ENCODE assay signal across 26 cellular contexts in the genomic region with DNA sequence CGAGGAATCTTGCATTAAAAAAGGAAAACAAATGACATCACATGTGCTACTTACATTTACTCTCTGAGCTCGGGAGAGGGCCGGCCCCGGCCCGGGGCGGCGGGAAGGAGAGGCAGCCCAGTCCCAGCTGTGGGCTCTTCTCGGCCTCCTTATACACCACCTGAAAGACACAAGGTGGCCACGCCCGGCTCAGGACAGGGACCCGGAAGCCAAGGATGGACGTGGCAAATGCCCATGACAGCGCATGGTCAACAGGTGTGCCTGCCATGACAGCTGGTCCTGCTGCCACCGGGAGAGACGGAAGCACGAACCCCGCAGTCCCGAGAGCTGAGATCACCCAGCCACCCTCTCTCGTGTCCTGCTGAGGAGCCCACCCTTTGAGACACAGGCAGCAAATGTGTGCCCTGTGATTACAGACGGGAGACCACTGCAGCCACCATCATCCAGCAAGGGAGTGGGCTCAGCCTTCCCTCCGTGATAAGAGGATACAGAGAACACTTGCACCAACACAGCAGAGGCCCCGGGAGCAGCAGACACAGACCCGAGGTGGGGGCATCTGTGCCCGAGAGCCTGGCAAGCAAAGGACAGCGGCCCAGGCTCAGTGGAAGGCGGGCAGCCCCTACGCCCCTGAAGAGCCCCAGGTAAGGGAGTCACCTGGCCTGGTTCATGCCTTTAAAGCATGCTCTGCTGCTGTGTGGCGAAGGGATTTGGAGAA.
"Had no signal": no experiment of that assay in that cellular context is flagged by ENCODE, and none has a peak within 500 bp of the region (broad histone marks: within the 10 kb centered on the region; RNA-seq: fewer than 3 reads in every experiment).

No MANE protein-coding gene starts in this region.

- DNase-seq: activated CD4-positive, alpha-beta memory T cell treated with anti-CD3 and anti-CD28 coated beads for 36 hours; activated CD4-positive, alpha-beta T cell treated with anti-CD3 and anti-CD28 coated beads, Interleukin-2, amount 10 ng/mL, durations not matched to agents 7 days and 5 days; activated CD4-positive, CD25-positive, alpha-beta regulatory T cell; activated CD8-positive, alpha-beta memory T cell treated with anti-CD3 and anti-CD28 coated beads for 24 hours; activated effector memory CD4-positive, alpha-beta T cell treated with anti-CD3 and anti-CD28 coated beads, Interleukin-2, amount 50 U/mL, for 16 hours; activated naive CD4-positive, alpha-beta T cell treated with Interleukin-2 at 50 U/mL for 16 hours; activated naive CD8-positive, alpha-beta T cell treated with anti-CD3 and anti-CD28 coated beads, Interleukin-2, amount 50 U/mL, for 24 hours; activated T-cell treated with anti-CD3 and anti-CD28 coated beads, Interleukin-2, amount 50 U/mL, for 4 hours; amniotic stem cell; Kasumi-1; KBM-7; NCI-H146; NCI-H187 treated with DMSO at 0.1 percent for 48 hours; NCI-H2081 treated with DMSO at 0.1 percent for 48 hours; NCI-H446; NCI-H524; PC-9; SIG-M5; T-cell; T-helper 2 cell; T1000 had no signal

- H3K9me3 Mint-ChIP-seq: activated CD4-positive, alpha-beta memory T cell treated with anti-CD3 and anti-CD28 coated beads for 36 hours; activated CD4-positive, alpha-beta T cell treated with anti-CD3 and anti-CD28 coated beads, Interleukin-2, amount 10 ng/mL, durations not matched to agents 7 days and 5 days; activated naive CD4-positive, alpha-beta T cell treated with anti-CD3 and anti-CD28 coated beads, Interleukin-2, amount 50 U/mL, for 72 hours; activated naive CD8-positive, alpha-beta T cell treated with anti-CD3 and anti-CD28 coated beads, Interleukin-2, amount 50 U/mL, for 24 hours; activated T-cell treated with anti-CD3 and anti-CD28 coated beads, Interleukin-2, amount 50 U/mL, for 4 hours; brain; T-cell had no signal

- H3K4me1 Mint-ChIP-seq: activated CD4-positive, alpha-beta T cell treated with anti-CD3 and anti-CD28 coated beads, Interleukin-2, amount 10 ng/mL, durations not matched to agents 7 days and 5 days; activated naive CD8-positive, alpha-beta T cell treated with anti-CD3 and anti-CD28 coated beads, Interleukin-2, amount 50 U/mL, for 24 hours; brain; T-cell had no signal

- H3K27ac ChIP-seq: PC-9, SK-N-MC had no signal

- H3K27ac Mint-ChIP-seq: activated CD4-positive, alpha-beta memory T cell treated with anti-CD3 and anti-CD28 coated beads for 36 hours; activated CD4-positive, alpha-beta T cell treated with anti-CD3 and anti-CD28 coated beads, Interleukin-2, amount 10 ng/mL, durations not matched to agents 7 days and 5 days; activated naive CD4-positive, alpha-beta T cell treated with anti-CD3 and anti-CD28 coated beads, Interleukin-2, amount 50 U/mL, for 72 hours; activated naive CD8-positive, alpha-beta T cell treated with anti-CD3 and anti-CD28 coated beads, Interleukin-2, amount 50 U/mL, for 24 hours; brain; T-cell had no signal

- H3K4me3 Mint-ChIP-seq: activated CD4-positive, alpha-beta memory T cell treated with anti-CD3 and anti-CD28 coated beads for 36 hours; activated CD4-positive, alpha-beta T cell treated with anti-CD3 and anti-CD28 coated beads, Interleukin-2, amount 10 ng/mL, durations not matched to agents 7 days and 5 days; activated naive CD8-positive, alpha-beta T cell treated with anti-CD3 and anti-CD28 coated beads, Interleukin-2, amount 50 U/mL, for 24 hours; activated T-cell treated with anti-CD3 and anti-CD28 coated beads, Interleukin-2, amount 50 U/mL, for 4 hours; brain; T-cell had no signal

- ATAC-seq: activated naive CD4-positive, alpha-beta T cell treated with anti-CD3 and anti-CD28 coated beads, Interleukin-2, amount 50 U/mL, for 72 hours; activated naive CD8-positive, alpha-beta T cell treated with anti-CD3 and anti-CD28 coated beads, Interleukin-2, amount 50 U/mL, for 24 hours; activated T-cell treated with anti-CD3 and anti-CD28 coated beads, Interleukin-2, amount 50 U/mL, for 4 hours; T-cell had no signal

- FAIRE-seq: astrocyte, TTC549 had no signal

- H3K4me3 ChIP-seq: PC-9, SK-N-MC had no signal

- H2AFZ ChIP-seq: PC-9 had no signal

- H3K27me3 Mint-ChIP-seq: activated CD4-positive, alpha-beta memory T cell treated with anti-CD3 and anti-CD28 coated beads for 36 hours; activated CD4-positive, alpha-beta T cell treated with anti-CD3 and anti-CD28 coated beads, Interleukin-2, amount 10 ng/mL, durations not matched to agents 7 days and 5 days; activated naive CD8-positive, alpha-beta T cell treated with anti-CD3 and anti-CD28 coated beads, Interleukin-2, amount 50 U/mL, for 24 hours; brain; T-cell had no signal
